11 cellular contexts compared by ENCODE assay signal in genomic region chr2:191115801-191116200, GRCh38. TPM values are rescaled to one million over a fixed set of nuclear protein-coding genes. Genes with fewer than 3 reads are reported as not detected.
DNase-seq lines count a peak whose midpoint lies in the region; ATAC-seq and TF ChIP-seq lines count a peak whose summit lies in the region.
"Had no signal": no experiment of that assay in that cellular context is flagged by ENCODE, and none has a peak within 500 bp of the region (broad histone marks: within the 10 kb centered on the region; RNA-seq: fewer than 3 reads in every experiment).

No MANE protein-coding gene starts in this region.

- no peaks in the 10 kb centered on the region for H3K27me3 Mint-ChIP-seq in activated naive CD8-positive, alpha-beta T cell treated with anti-CD3 and anti-CD28 coated beads, Interleukin-2, amount 10 ng/mL, durations not matched to agents 7 days and 5 days
- H3K27me3 Mint-ChIP-seq: B cell had no signal

- H3K36me3 ChIP-seq in Peyer's patch: no peaks in the 10 kb centered on the region
- H3K36me3 ChIP-seq: adrenal gland had no signal

- POLR2A ChIA-PET in activated naive CD8-positive, alpha-beta T cell treated with anti-CD3 and anti-CD28 coated beads, Interleukin-2, amount 10 ng/mL, durations not matched to agents 7 days and 5 days (lab: Charles Lee): interaction anchor here (0.7 to 2.9 kb wide), 5 partner anchors 13 to 45 kb away, joined by 3 to 9 read pairs (median 7); partner anchors contain the start of gene STAT4

- H3K9me3 Mint-ChIP-seq in activated naive CD8-positive, alpha-beta T cell treated with anti-CD3 and anti-CD28 coated beads, Interleukin-2, amount 10 ng/mL, durations not matched to agents 7 days and 5 days: no peaks in the 10 kb centered on the region

- H3K9me3 ChIP-seq in Peyer's patch: no peaks in the 10 kb centered on the region
- H3K9me3 ChIP-seq: adrenal gland had no signal

- peaks cover 70% of the 10 kb centered on the region for H3K36me3 Mint-ChIP-seq in activated naive CD8-positive, alpha-beta T cell treated with anti-CD3 and anti-CD28 coated beads, Interleukin-2, amount 10 ng/mL, durations not matched to agents 7 days and 5 days

- no peak for TF ChIP-seq POLR2A in Peyer's patch (IDR thresholded peaks at IDR 0.05)

- no peak overlapping the region for H3K4me3 ChIP-seq in Peyer's patch
- H3K4me3 ChIP-seq: adrenal gland had no signal

- DNase-seq in AG08395 (ENCODE audit: low spot score) (peak; percentile 15), NCI-H524 (lab: John Stamatoyannopoulos, UW) (no peak), NCI-H2196 (lab: John Stamatoyannopoulos, UW; ENCODE audit: unreplicated experiment) (no peak), NCI-H2081 treated with DMSO at 0.1 percent for 48 hours (lab: John Stamatoyannopoulos, UW) (no peak), Peyer's patch (no peak)
- DNase-seq in activated naive CD8-positive, alpha-beta T cell treated with anti-CD3 and anti-CD28 coated beads, Interleukin-2, amount 10 ng/mL, durations not matched to agents 7 days and 5 days: no peak
- DNase-seq: adrenal gland, NCI-H187 had no signal

- ATAC-seq in GM19351 (IDR thresholded peaks at IDR 0.05; ENCODE audit: unreplicated experiment): peak; percentile 49
- ATAC-seq in HG03196 (IDR thresholded peaks at IDR 0.05; ENCODE audit: unreplicated experiment): peak; percentile 39
- ATAC-seq in activated naive CD8-positive, alpha-beta T cell treated with anti-CD3 and anti-CD28 coated beads, Interleukin-2, amount 10 ng/mL, durations not matched to agents 7 days and 5 days (ENCODE audit: low read depth): peak; percentile 63

- H3K4me3 Mint-ChIP-seq in activated naive CD8-positive, alpha-beta T cell treated with anti-CD3 and anti-CD28 coated beads, Interleukin-2, amount 10 ng/mL, durations not matched to agents 7 days and 5 days: peak overlapping the region; percentile 20
- H3K4me3 Mint-ChIP-seq: B cell had no signal

- H3K27ac ChIP-seq in Peyer's patch: no peak overlapping the region
- H3K27ac ChIP-seq: adrenal gland had no signal

- peaks cover 61% of the 10 kb centered on the region for H3K4me1 Mint-ChIP-seq in activated naive CD8-positive, alpha-beta T cell treated with anti-CD3 and anti-CD28 coated beads, Interleukin-2, amount 10 ng/mL, durations not matched to agents 7 days and 5 days

- no peaks in the 10 kb centered on the region for H3K4me1 ChIP-seq in Peyer's patch
- H3K4me1 ChIP-seq: adrenal gland had no signal

- H3K27ac Mint-ChIP-seq in activated naive CD8-positive, alpha-beta T cell treated with anti-CD3 and anti-CD28 coated beads, Interleukin-2, amount 10 ng/mL, durations not matched to agents 7 days and 5 days: peak overlapping the region; percentile 90
- H3K27ac Mint-ChIP-seq: B cell had no signal

- no peaks in the 10 kb centered on the region for H3K27me3 ChIP-seq in Peyer's patch
- H3K27me3 ChIP-seq: adrenal gland had no signal

- no peak for TF ChIP-seq CTCF in Peyer's patch (IDR thresholded peaks at IDR 0.05)

RNA-seq across cellular contexts. Expression of gene STAT4, which starts 35.0 kb away (rescaled TPM):
- 100 to 1,000 TPM; 170 to 177 TPM for total RNA-seq in activated naive CD8-positive, alpha-beta T cell treated with anti-CD3 and anti-CD28 coated beads, Interleukin-2, amount 10 ng/mL, durations not matched to agents 7 days and 5 days
- total RNA-seq in Peyer's patch: 10 to 100 TPM in 1 of 4 donors, 1 to 10 TPM in 3; 5.0 to 18.2 (median 5.9) TPM

Comparison
In these comparisons a context has a peak if more than half of its experiments do, and no peak if none do; other contexts are left out.
1. RNA of gene STAT4, which starts 35.0 kb away (total RNA-seq): 170 to 177 TPM in activated naive CD8-positive, alpha-beta T cell treated with anti-CD3 and anti-CD28 coated beads, Interleukin-2, amount 10 ng/mL, durations not matched to agents 7 days and 5 days; 5.0 to 18.2 TPM in Peyer's patch; every median in the first group is over 4 times any median in the second.
2. Peak in every context shown above with its lines, with median percentiles within 50 percentile points of each other: ATAC-seq.